ENCODE assay signal across 16 cellular contexts in the genomic region with DNA sequence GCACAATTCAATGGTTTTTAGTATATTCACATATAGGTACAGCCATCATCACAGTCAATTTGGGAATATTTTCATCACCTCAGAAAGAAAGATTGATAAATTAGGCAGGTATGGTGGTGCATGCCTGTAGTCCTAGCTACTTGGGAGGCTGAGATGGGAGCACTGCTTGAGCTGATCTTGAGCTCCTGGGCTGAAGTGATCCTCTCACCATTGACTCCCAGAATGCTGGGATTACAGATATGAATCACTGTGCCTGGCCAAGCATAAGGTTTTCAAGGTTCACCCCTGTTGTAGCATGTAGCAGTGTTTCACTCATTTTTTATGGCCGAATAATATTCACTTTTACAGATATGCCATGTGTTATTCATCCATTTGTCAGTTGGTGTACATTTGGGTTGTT.
"Had no signal": no experiment of that assay in that cellular context is flagged by ENCODE, and none has a peak within 500 bp of the region (broad histone marks: within the 10 kb centered on the region; RNA-seq: fewer than 3 reads in every experiment).

No MANE protein-coding gene starts in this region.

- H3K4me1 ChIP-seq: sigmoid colon had no signal

- DNase-seq: cortex of kidney; dorsolateral prefrontal cortex; effector CD8-positive, alpha-beta T cell; foreskin melanocyte; heart right ventricle; islet precursor cell; mammary epithelial cell; naive thymus-derived CD8-positive, alpha-beta T cell; posterior cingulate gyrus; sigmoid colon; stimulated activated CD4-positive, alpha-beta T cell treated with anti-CD3 and anti-CD28 coated beads, Interleukin-12 subunit alpha, Interleukin-12 subunit beta, amount 100 ng/mL, for 4 hours; stimulated activated naive CD4-positive, alpha-beta T cell treated with Interleukin-2 at 50 U/mL for 16 hours; trophoblast cell had no signal

- H3K4me3 ChIP-seq: dorsolateral prefrontal cortex, heart right ventricle, sigmoid colon, skin epidermis had no signal

- H3K27me3 ChIP-seq: dorsolateral prefrontal cortex, heart right ventricle, sigmoid colon had no signal

- H3K9me3 ChIP-seq: heart right ventricle, neutrophil, sigmoid colon had no signal

- ATAC-seq: heart right ventricle; left lobe of liver; naive thymus-derived CD8-positive, alpha-beta T cell had no signal

- H3K27ac ChIP-seq: dorsolateral prefrontal cortex, heart right ventricle, neutrophil, sigmoid colon, skin epidermis had no signal

- H3K36me3 ChIP-seq: heart right ventricle, neutrophil, sigmoid colon had no signal
